Comparison of ENCODE assay signal across 9 cellular contexts in genomic region chr4:79334341-79334740, GRCh38. TPM values are rescaled to one million over a fixed set of nuclear protein-coding genes. Genes with fewer than 3 reads are reported as not detected.
"Had no signal": no experiment of that assay in that cellular context is flagged by ENCODE, and none has a peak within 500 bp of the region (broad histone marks: within the 10 kb centered on the region; RNA-seq: fewer than 3 reads in every experiment).

No MANE protein-coding gene starts in this region.

- ATAC-seq: HepG2 had no signal

- H3K9ac ChIP-seq: GM23248, KMS-11 had no signal

- DNase-seq: GM23248, GOT3, H9, HCEC 1CT had no signal

- H2AFZ ChIP-seq: GM23248 had no signal

- H3K27ac ChIP-seq: GM23248, HL-60, KMS-11 had no signal

- H3K4me2 ChIP-seq: KMS-11 had no signal

- FAIRE-seq: H54, HepG2 had no signal

- H3K4me3 ChIP-seq: GM23248 had no signal

RNA-seq across cellular contexts. Expression of gene NAA11, which starts 8.5 kb away (rescaled TPM):
- total RNA-seq: GM23248, H9, HepG2, HT1080 had no signal
- polyA plus RNA-seq: GM23248, HepG2 had no signal
